20 cellular contexts compared by ENCODE assay signal in genomic region chr12:52041032-52041431, GRCh38. TPM values are rescaled to one million over a fixed set of nuclear protein-coding genes. Genes with fewer than 3 reads are reported as not detected.
DNase-seq lines count a peak whose midpoint lies in the region; ATAC-seq and TF ChIP-seq lines count a peak whose summit lies in the region.
"Had no signal": no experiment of that assay in that cellular context is flagged by ENCODE, and none has a peak within 500 bp of the region (broad histone marks: within the 10 kb centered on the region; RNA-seq: fewer than 3 reads in every experiment).

No MANE protein-coding gene starts in this region.

- H3K4me3 ChIP-seq in left ventricle myocardium inferior = no peak overlapping the region
- H3K4me3 ChIP-seq in thyroid gland (replicated peaks in 1 of 3) = no peak overlapping the region
- H3K4me3 ChIP-seq: SJSA1, spleen had no signal

- H3K27ac ChIP-seq in left ventricle myocardium inferior (replicated peaks) = peak overlapping the region; percentile 96
- peak overlapping the region; percentile 95 to 98 (median 95) for H3K27ac ChIP-seq in thyroid gland
- H3K27ac ChIP-seq: SJSA1 had no signal

- intact Hi-C loops in left ventricle myocardium inferior (cut with micrococcal nuclease) (no loop called here), Right ventricle myocardium inferior (cut with DNase I) (no loop called here), thyroid gland (cut with DNase I) (no loop called here)

- POLR2A ChIA-PET in naive thymus-derived CD8-positive, alpha-beta T cell (lab: Charles Lee) = interaction anchor here (0.6 to 2.0 kb wide), 7 partner anchors 8 to 81 kb away, joined by 3 to 12 read pairs (median 7); partner anchors contain the start of genes ATG101 and NR4A1

- DNase-seq in left ventricle myocardium inferior = no peak
- no peak for DNase-seq in Right ventricle myocardium inferior (ENCODE audit: missing footprints)
- no peak for DNase-seq in memory B cell (ENCODE audit: low spot score in 2 of 2)
- DNase-seq in thyroid gland = no peak
- no peak for DNase-seq in naive thymus-derived CD8-positive, alpha-beta T cell
- no peak for DNase-seq in NOMO-1 treated with DMSO at 0.1 percent for 48 hours (lab: John Stamatoyannopoulos, UW; ENCODE audit: unreplicated experiment)
- DNase-seq: activated CD4-positive, alpha-beta T cell treated with anti-CD3 and anti-CD28 coated beads for 1 hour; DMS 273 treated with DMSO at 0.1 percent for 48 hours; GOT3; NCI-H1417; NCI-H510A; stimulated activated CD4-positive, alpha-beta T cell treated with anti-CD3 and anti-CD28 coated beads, Interleukin-4, amount 100 ng/mL, for 1 hour; T-helper 1 cell had no signal

- no peaks in the 10 kb centered on the region for H3K36me3 ChIP-seq in left ventricle myocardium inferior
- no peaks in the 10 kb centered on the region for H3K36me3 ChIP-seq in thyroid gland
- H3K36me3 ChIP-seq: spleen had no signal

- no peaks in the 10 kb centered on the region for H3K9me3 Mint-ChIP-seq in activated naive CD8-positive, alpha-beta T cell (ENCODE audit: low read depth)
- H3K9me3 Mint-ChIP-seq in memory B cell = no peaks in the 10 kb centered on the region
- H3K9me3 Mint-ChIP-seq in naive thymus-derived CD8-positive, alpha-beta T cell = no peaks in the 10 kb centered on the region
- H3K9me3 Mint-ChIP-seq: dendritic cell treated with granulocyte-macrophage colony-stimulating factor and Interleukin-4, amounts not matched to agents 40 ng/mL and 50 ng/mL, for 4 days had no signal

- peak overlapping the region; percentile 20 for H3K4me3 Mint-ChIP-seq in activated naive CD8-positive, alpha-beta T cell
- no peak overlapping the region for H3K4me3 Mint-ChIP-seq in memory B cell
- peak overlapping the region in 1 of 10 donors; percentile 29 for H3K4me3 Mint-ChIP-seq in naive thymus-derived CD8-positive, alpha-beta T cell
- H3K4me3 Mint-ChIP-seq: dendritic cell treated with granulocyte-macrophage colony-stimulating factor and Interleukin-4, amounts not matched to agents 40 ng/mL and 50 ng/mL, for 4 days had no signal

- TF ChIP-seq POLR2A in thyroid gland (IDR thresholded peaks at IDR 0.05) = no peak

- ATAC-seq in Right ventricle myocardium inferior = no peak
- ATAC-seq in memory B cell (ENCODE audit: low read depth) = no peak
- ATAC-seq in GM21526 (IDR thresholded peaks at IDR 0.05; ENCODE audit: low FRiP score, unreplicated experiment) = no peak
- ATAC-seq in naive thymus-derived CD8-positive, alpha-beta T cell = no peak
- ATAC-seq: Panc1 had no signal

- H3K27me3 ChIP-seq in left ventricle myocardium inferior (ENCODE audit: low read depth) (no peaks in the 10 kb centered on the region), thyroid gland (no peaks in the 10 kb centered on the region)
- H3K27me3 ChIP-seq: SJSA1 had no signal

- TF ChIP-seq CTCF in left ventricle myocardium inferior (IDR thresholded peaks at IDR 0.05; ENCODE audit: borderline replicate concordance) (no peak), thyroid gland (IDR thresholded peaks at IDR 0.05) (no peak)

- H3K36me3 Mint-ChIP-seq in activated naive CD8-positive, alpha-beta T cell = no peaks in the 10 kb centered on the region
- H3K36me3 Mint-ChIP-seq in memory B cell = no peaks in the 10 kb centered on the region
- H3K36me3 Mint-ChIP-seq in naive thymus-derived CD8-positive, alpha-beta T cell = no peaks in the 10 kb centered on the region

- no peak overlapping the region for H3K27ac Mint-ChIP-seq in activated naive CD8-positive, alpha-beta T cell
- peak overlapping the region; percentile 71 for H3K27ac Mint-ChIP-seq in memory B cell
- H3K27ac Mint-ChIP-seq in naive thymus-derived CD8-positive, alpha-beta T cell = peak overlapping the region in 5 of 10 donors; percentile 24 to 67 (median 40)

- H3K4me1 Mint-ChIP-seq in activated naive CD8-positive, alpha-beta T cell (ENCODE audit: low read depth) = peaks cover 58% of the 10 kb centered on the region
- H3K4me1 Mint-ChIP-seq in memory B cell = peaks cover 31% of the 10 kb centered on the region
- H3K4me1 Mint-ChIP-seq in naive thymus-derived CD8-positive, alpha-beta T cell = peaks cover 23 to 74% (median 46%) of the 10 kb centered on the region in 4 donors

- WGBS in thyroid gland, 2 donors = 77 to 92% methylated on average over 3 of the region's 3 CpGs

- H3K4me1 ChIP-seq in left ventricle myocardium inferior (peaks cover 97% of the 10 kb centered on the region), thyroid gland (peaks cover 53 to 86% of the 10 kb centered on the region in 2 donors)

- H3K27me3 Mint-ChIP-seq in activated naive CD8-positive, alpha-beta T cell = no peaks in the 10 kb centered on the region
- no peaks in the 10 kb centered on the region for H3K27me3 Mint-ChIP-seq in memory B cell
- H3K27me3 Mint-ChIP-seq in naive thymus-derived CD8-positive, alpha-beta T cell = peaks cover 0 to 1% (median 0%) of the 10 kb centered on the region in 5 donors

- H3K9me3 ChIP-seq in left ventricle myocardium inferior (replicated peaks) = no peaks in the 10 kb centered on the region
- H3K9me3 ChIP-seq in thyroid gland = no peaks in the 10 kb centered on the region
- H3K9me3 ChIP-seq: spleen had no signal

RNA-seq across cellular contexts. Expression of gene NR4A1, which starts 10.2 kb away (rescaled TPM):
- 55.5 TPM for total RNA-seq in left ventricle myocardium inferior
- total RNA-seq in Right ventricle myocardium inferior = 40.6 TPM
- 100 to 1,000 TPM in 1 of 4 donors, 10 to 100 TPM in 3; 46.3 to 156 (median 83.5) TPM for total RNA-seq in thyroid gland
- total RNA-seq in naive thymus-derived CD8-positive, alpha-beta T cell = 1 to 10 TPM; 1.9 to 2.4 TPM
- under 1 TPM; 0.39 to 0.79 (median 0.45) TPM for polyA plus RNA-seq in naive thymus-derived CD8-positive, alpha-beta T cell

RNA-seq across cellular contexts. Expression of gene ATG101, which starts 28.7 kb away (rescaled TPM):
- 23.8 TPM for total RNA-seq in left ventricle myocardium inferior
- 24.9 TPM for total RNA-seq in Right ventricle myocardium inferior
- total RNA-seq in thyroid gland = 10 to 100 TPM; 40.7 to 61.1 (median 48.0) TPM
- total RNA-seq in naive thymus-derived CD8-positive, alpha-beta T cell = 10 to 100 TPM; 18.0 to 19.4 TPM
- polyA plus RNA-seq in naive thymus-derived CD8-positive, alpha-beta T cell = 10 to 100 TPM; 17.6 to 28.8 (median 22.2) TPM

RNA-seq across cellular contexts. Expression of gene TAMALIN, which starts 34.3 kb away (rescaled TPM):
- total RNA-seq in left ventricle myocardium inferior (20.0 TPM), Right ventricle myocardium inferior (20.3 TPM), thyroid gland (10 to 100 TPM in 3 of 4 donors, 1 to 10 TPM in 1; 9.8 to 20.8 (median 14.5) TPM)
- total RNA-seq in naive thymus-derived CD8-positive, alpha-beta T cell = 10 to 100 TPM; 35.7 to 36.5 TPM
- polyA plus RNA-seq in naive thymus-derived CD8-positive, alpha-beta T cell = 1 to 10 TPM; 2.0 to 5.2 (median 2.6) TPM

RNA-seq across cellular contexts. Expression of gene SMIM41, which starts 38.5 kb away (rescaled TPM):
- total RNA-seq in left ventricle myocardium inferior (0.30 TPM), Right ventricle myocardium inferior (0.16 TPM), thyroid gland (under 1 TPM in 1 of 4 donors, not detected in 3; 0.67 TPM)
- total RNA-seq in naive thymus-derived CD8-positive, alpha-beta T cell = not detected
- polyA plus RNA-seq in naive thymus-derived CD8-positive, alpha-beta T cell = not detected
- total RNA-seq: SJSA1 had no signal
- polyA plus RNA-seq: CD14-positive monocyte had no signal

Comparison
In these comparisons a context has a peak if more than half of its experiments do, and no peak if none do; other contexts are left out.
1. RNA of gene NR4A1, which starts 10.2 kb away (total RNA-seq): 46.3 to 156 TPM in thyroid gland, 55.5 TPM in left ventricle myocardium inferior (single experiment) and 40.6 TPM in Right ventricle myocardium inferior (single experiment); 1.9 to 2.4 TPM in naive thymus-derived CD8-positive, alpha-beta T cell; every median in the first group is over 10 times any median in the second.